ENCODE assay signal across 8 cellular contexts in genomic region chr12:8065991-8066594, GRCh38. TPM values are rescaled to one million over a fixed set of nuclear protein-coding genes. Genes with fewer than 3 reads are reported as not detected.
DNase-seq lines count a peak whose midpoint lies in the region; ATAC-seq and TF ChIP-seq lines count a peak whose summit lies in the region.

TSS of gene C3AR1 (minus strand) at chr12:8066359. CDS start at chr12:8060185, 6,174 bp downstream.

- no peak within 1 kb of the TSS for H3K4me3 ChIP-seq in aorta (ENCODE audit: low read length in 2 of 2)

- no peaks in the 10 kb centered on the region for H3K36me3 ChIP-seq in aorta (ENCODE audit: control insufficient read depth in 1 of 2, insufficient read depth in 2 of 2, low read length in 1 of 2)

- no peaks in the 10 kb centered on the region for H3K9me3 ChIP-seq in aorta (ENCODE audit: control insufficient read depth, low read length)

- CTCF ChIA-PET in MCF 10A (lab: Yijun Ruan, JAX): interaction anchor here (0.7 to 1.3 kb wide), 3 partner anchors 20 to 173 kb away, joined by 3 to 4 read pairs (median 3); no protein-coding TSS in a partner anchor

- no peaks in the 10 kb centered on the region for H3K4me1 ChIP-seq in aorta (ENCODE audit: control insufficient read depth in 1 of 2, insufficient read depth in 2 of 2, low read length in 2 of 2)

- ATAC-seq in HG02970 (IDR thresholded peaks at IDR 0.05; ENCODE audit: low FRiP score, unreplicated experiment) (peak; percentile 72), SK-N-SH treated with all-trans-retinoic acid at 6 μM for 48 hours (peak; percentile 90), aorta (ENCODE audit: low FRiP score) (peak; percentile 50), GM19397 (IDR thresholded peaks at IDR 0.05; ENCODE audit: unreplicated experiment) (no peak), HG02798 (IDR thresholded peaks at IDR 0.05; ENCODE audit: poor library complexity, unreplicated experiment) (no peak)

- H3K4me1 Mint-ChIP-seq in MCF 10A (ENCODE audit: insufficient read depth, unreplicated experiment): peaks cover 8% of the 10 kb centered on the region

- no peak within 1 kb of the TSS for H3K27ac ChIP-seq in aorta (ENCODE audit: low read depth in 1 of 2, low read length in 2 of 2)

- POLR2A ChIA-PET in MCF 10A (lab: Yijun Ruan, JAX): interaction anchor here (1.1 kb wide), 1 partner anchor 11 kb away, joined by 4 read pairs; no protein-coding TSS in a partner anchor

- H3K36me3 Mint-ChIP-seq in MCF 10A (ENCODE audit: insufficient read depth, unreplicated experiment): no peaks in the 10 kb centered on the region

- no peaks in the 10 kb centered on the region for H3K27me3 Mint-ChIP-seq in MCF 10A (ENCODE audit: insufficient read depth, unreplicated experiment)

- no peak for TF ChIP-seq CTCF in MCF 10A (IDR thresholded peaks at IDR 0.05; ENCODE audit: unreplicated experiment)

- H3K27ac Mint-ChIP-seq in MCF 10A (ENCODE audit: low read depth, unreplicated experiment): no peak within 1 kb of the TSS

- DNase-seq in GDM1 (lab: John Stamatoyannopoulos, UW) (peak; percentile 65), MCF 10A (ENCODE audit: unreplicated experiment) (peak; percentile 21), lung microvascular endothelial cell (ENCODE audit: low read depth in 2 of 2) (peak; percentile 20 to 91), aorta (no peak)

- intact Hi-C loops in MCF 10A (cut with micrococcal nuclease): no loop called here
- intact Hi-C loops in aorta (cut with DNase I): no loop called here

- no peak within 1 kb of the TSS for H3K4me3 Mint-ChIP-seq in MCF 10A (ENCODE audit: unreplicated experiment)

- no peaks in the 10 kb centered on the region for H3K27me3 ChIP-seq in aorta (ENCODE audit: control insufficient read depth in 1 of 2, insufficient read depth in 2 of 2, low read length in 1 of 2)

- BruUV-seq in MCF 10A (replicated peaks; lab: Mats Ljungman, UMichigan): no TSS peak

- 41 to 65% methylated on average over 2 of the region's 2 CpGs for WGBS in aorta, 2 donors

- no peaks in the 10 kb centered on the region for H3K9me3 Mint-ChIP-seq in MCF 10A (ENCODE audit: unreplicated experiment)

TF ChIP-seq in SK-N-SH treated with all-trans-retinoic acid at 6 μM for 48 hours, 23 proteins besides CTCF, POLR2A, EP300 and RAD21:
- TF ChIP-seq CSDC2 (CRISPR knock-in tag; IDR thresholded peaks at IDR 0.05) (no peak), PATZ1 (CRISPR knock-in tag; IDR thresholded peaks at IDR 0.05; ENCODE audit: borderline replicate concordance) (no peak), ZFP3 (CRISPR knock-in tag; IDR thresholded peaks at IDR 0.05) (peak; percentile 87)

RNA-seq across cellular contexts. Expression of gene C3AR1, which starts in this region (rescaled TPM):
- total RNA-seq in MCF 10A (2022) (not detected in 2 replicates), lung microvascular endothelial cell (0.22 TPM in 1 of 2 replicates, not detected in the other), aorta (10 to 100 TPM; 23.4 to 39.8 TPM)
- polyA plus RNA-seq in aorta: 10 to 100 TPM in 1 of 2 donors, 1 to 10 TPM in 1; 4.8 to 23.9 TPM

Comparison
In these comparisons a context has a peak if more than half of its experiments do, and no peak if none do; other contexts are left out.
1. RNA of gene C3AR1 (total RNA-seq): 23.4 to 39.8 TPM in aorta; not detected in MCF 10A and 0.22 TPM in lung microvascular endothelial cell; every median in the first group is over 10 times any median in the second.
2. Peak in DNase-seq in MCF 10A; RNA of the gene not detected or under 1 TPM.
3. Peak in DNase-seq in lung microvascular endothelial cell; RNA of the gene not detected or under 1 TPM.
4. ATAC-seq: peak in HG02970 (single experiment), SK-N-SH treated with all-trans-retinoic acid at 6 μM for 48 hours (single experiment) and aorta (single experiment); none in GM19397 (single experiment) and HG02798 (single experiment).